ENCODE assay signal across 1 cellular context in the genomic region with DNA sequence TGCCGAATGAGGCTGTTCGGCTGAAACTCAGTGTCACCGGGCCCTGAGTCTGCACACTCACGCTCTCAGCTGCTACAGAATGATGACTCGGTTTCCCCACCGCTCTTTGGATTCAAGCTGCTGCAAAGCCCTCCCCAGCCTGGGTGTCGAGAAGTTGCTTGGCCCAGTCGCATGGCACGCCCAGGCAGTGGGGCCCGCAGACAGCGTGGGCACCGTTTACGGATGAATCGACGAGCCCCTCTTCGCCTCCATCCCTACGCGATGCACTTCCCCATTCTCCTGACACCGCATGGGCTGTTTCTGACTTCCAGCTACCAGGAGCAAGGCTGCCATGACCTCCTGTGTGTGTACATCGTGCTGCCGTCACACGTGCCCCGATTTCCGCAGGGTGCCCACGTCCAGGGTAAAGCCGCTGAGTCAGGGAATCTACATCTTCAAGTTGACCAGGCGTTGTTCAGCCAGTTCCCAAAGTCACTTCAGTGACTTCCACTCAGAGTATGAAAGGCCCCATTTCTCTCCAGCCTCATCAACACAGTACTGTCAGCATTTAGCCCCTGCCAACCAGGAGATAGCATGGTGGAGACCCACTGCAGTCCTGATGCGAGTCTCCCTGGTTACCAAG.
TF ChIP-seq lines count a peak whose summit lies in the region.

No MANE protein-coding gene starts in this region.

TF ChIP-seq in HepG2, 621 proteins besides CTCF, POLR2A, EP300 and RAD21:
- TF ChIP-seq ZNF30 (CRISPR knock-in tag; IDR thresholded peaks at IDR 0.05) (no peak), MAFK (conservative IDR thresholded peaks at IDR 0.05 in 1 of 2, IDR thresholded peaks at IDR 0.05 in 1 of 2; ENCODE audit: low read length in 2 of 2) (peak; percentile 74 to 84), SMARCC2 (IDR thresholded peaks at IDR 0.05) (no peak), KDM5B (CRISPR knock-in tag; IDR thresholded peaks at IDR 0.05; ENCODE audit: borderline replicate concordance) (no peak), FOXO1 (CRISPR knock-in tag; IDR thresholded peaks at IDR 0.05) (no peak), ZNF792 (CRISPR knock-in tag; IDR thresholded peaks at IDR 0.05) (no peak), MAFF (IDR thresholded peaks at IDR 0.05; ENCODE audit: low read depth, low read length) (peak; percentile 60), ZNF263 (CRISPR knock-in tag; IDR thresholded peaks at IDR 0.05) (no peak), MEF2D (CRISPR knock-in tag; IDR thresholded peaks at IDR 0.05) (no peak), ZSCAN21 (CRISPR knock-in tag; IDR thresholded peaks at IDR 0.05; ENCODE audit: borderline replicate concordance) (no peak)
- TF ChIP-seq, protein P1, sequence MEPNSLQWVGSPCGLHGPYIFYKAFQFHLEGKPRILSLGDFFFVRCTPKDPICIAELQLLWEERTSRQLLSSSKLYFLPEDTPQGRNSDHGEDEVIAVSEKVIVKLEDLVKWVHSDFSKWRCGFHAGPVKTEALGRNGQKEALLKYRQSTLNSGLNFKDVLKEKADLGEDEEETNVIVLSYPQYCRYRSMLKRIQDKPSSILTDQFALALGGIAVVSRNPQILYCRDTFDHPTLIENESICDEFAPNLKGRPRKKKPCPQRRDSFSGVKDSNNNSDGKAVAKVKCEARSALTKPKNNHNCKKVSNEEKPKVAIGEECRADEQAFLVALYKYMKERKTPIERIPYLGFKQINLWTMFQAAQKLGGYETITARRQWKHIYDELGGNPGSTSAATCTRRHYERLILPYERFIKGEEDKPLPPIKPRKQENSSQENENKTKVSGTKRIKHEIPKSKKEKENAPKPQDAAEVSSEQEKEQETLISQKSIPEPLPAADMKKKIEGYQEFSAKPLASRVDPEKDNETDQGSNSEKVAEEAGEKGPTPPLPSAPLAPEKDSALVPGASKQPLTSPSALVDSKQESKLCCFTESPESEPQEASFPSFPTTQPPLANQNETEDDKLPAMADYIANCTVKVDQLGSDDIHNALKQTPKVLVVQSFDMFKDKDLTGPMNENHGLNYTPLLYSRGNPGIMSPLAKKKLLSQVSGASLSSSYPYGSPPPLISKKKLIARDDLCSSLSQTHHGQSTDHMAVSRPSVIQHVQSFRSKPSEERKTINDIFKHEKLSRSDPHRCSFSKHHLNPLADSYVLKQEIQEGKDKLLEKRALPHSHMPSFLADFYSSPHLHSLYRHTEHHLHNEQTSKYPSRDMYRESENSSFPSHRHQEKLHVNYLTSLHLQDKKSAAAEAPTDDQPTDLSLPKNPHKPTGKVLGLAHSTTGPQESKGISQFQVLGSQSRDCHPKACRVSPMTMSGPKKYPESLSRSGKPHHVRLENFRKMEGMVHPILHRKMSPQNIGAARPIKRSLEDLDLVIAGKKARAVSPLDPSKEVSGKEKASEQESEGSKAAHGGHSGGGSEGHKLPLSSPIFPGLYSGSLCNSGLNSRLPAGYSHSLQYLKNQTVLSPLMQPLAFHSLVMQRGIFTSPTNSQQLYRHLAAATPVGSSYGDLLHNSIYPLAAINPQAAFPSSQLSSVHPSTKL (CRISPR knock-in tag; IDR thresholded peaks at IDR 0.05), result no peak
TF ChIP-seq in HepG2: peak in this region for 2.
